In genomic region chr5:151424892-151425523, GRCh38 we compare ENCODE assay signal across 17 cellular contexts. TPM values are rescaled to one million over a fixed set of nuclear protein-coding genes. Genes with fewer than 3 reads are reported as not detected.
DNase-seq lines count a peak whose midpoint lies in the region; ATAC-seq and TF ChIP-seq lines count a peak whose summit lies in the region.
"Had no signal": no experiment of that assay in that cellular context is flagged by ENCODE, and none has a peak within 500 bp of the region (broad histone marks: within the 10 kb centered on the region; RNA-seq: fewer than 3 reads in every experiment).

No MANE protein-coding gene starts in this region.

- WGBS in endodermal cell (ENCODE audit: insufficient coverage in 1 of 2, insufficient read length in 1 of 2), 2 experiments: 52% methylated on average over 8 of the region's 8 CpGs; no CpG with 5 or more reads in 1 of the 2 experiments
- WGBS in iPS DF 6.9 (ENCODE audit: insufficient coverage, insufficient read length): no CpG with 5 or more reads among the region's 8 CpGs

- H3K4me3 Mint-ChIP-seq in endodermal cell: no peak overlapping the region
- no peak overlapping the region for H3K4me3 Mint-ChIP-seq in nephron progenitor cell
- no peak overlapping the region for H3K4me3 Mint-ChIP-seq in activated T-cell treated with anti-CD3 and anti-CD28 coated beads, Interleukin-2, amount 50 U/mL, for 72 hours
- H3K4me3 Mint-ChIP-seq: CD4-positive, alpha-beta T cell; HFFc6 had no signal

- H3K4me1 ChIP-seq in endodermal cell (ENCODE audit: control insufficient read depth, insufficient read depth, low read length) (peaks cover 5% of the 10 kb centered on the region), iPS DF 6.9 (ENCODE audit: control insufficient read depth, insufficient read depth, low read length) (no peaks in the 10 kb centered on the region)
- H3K4me1 ChIP-seq: BLaER1 treated with 17β-estradiol and CSF1 and Interleukin-3, amounts not matched to agents 10 nM and 100 nM had no signal

- H3K27ac ChIP-seq in endodermal cell (ENCODE audit: low read depth, low read length) (no peak overlapping the region), iPS DF 6.9 (ENCODE audit: low read length) (no peak overlapping the region)
- H3K27ac ChIP-seq: BLaER1 treated with 17β-estradiol and CSF1 and Interleukin-3, amounts not matched to agents 10 nM and 100 nM; GM23248 had no signal

- peaks cover 26% of the 10 kb centered on the region for H3K4me1 Mint-ChIP-seq in endodermal cell
- no peaks in the 10 kb centered on the region for H3K4me1 Mint-ChIP-seq in nephron progenitor cell
- no peaks in the 10 kb centered on the region for H3K4me1 Mint-ChIP-seq in activated T-cell treated with anti-CD3 and anti-CD28 coated beads, Interleukin-2, amount 50 U/mL, for 72 hours (ENCODE audit: low read depth)

- no peak for ATAC-seq in GM18511 (IDR thresholded peaks at IDR 0.05; ENCODE audit: unreplicated experiment)
- ATAC-seq in activated T-cell treated with anti-CD3 and anti-CD28 coated beads, Interleukin-2, amount 50 U/mL, for 72 hours (replicated peaks in 1 of 2): no peak
- ATAC-seq: GM12878 had no signal

- H3K27ac Mint-ChIP-seq in endodermal cell (no peak overlapping the region), nephron progenitor cell (no peak overlapping the region)
- H3K27ac Mint-ChIP-seq in activated T-cell treated with anti-CD3 and anti-CD28 coated beads, Interleukin-2, amount 50 U/mL, for 72 hours: no peak overlapping the region
- H3K27ac Mint-ChIP-seq: CD4-positive, alpha-beta T cell; HFFc6 had no signal

- no peaks in the 10 kb centered on the region for H3K36me3 ChIP-seq in H7 (replicated peaks; ENCODE audit: control insufficient read depth, insufficient read depth, low read length)
- no peaks in the 10 kb centered on the region for H3K36me3 ChIP-seq in endodermal cell (ENCODE audit: control insufficient read depth, insufficient read depth, low read length)
- no peaks in the 10 kb centered on the region for H3K36me3 ChIP-seq in iPS DF 6.9 (ENCODE audit: control insufficient read depth, insufficient read depth, low read length)
- H3K36me3 ChIP-seq: BLaER1 treated with 17β-estradiol and CSF1 and Interleukin-3, amounts not matched to agents 10 nM and 100 nM had no signal

- H3K4me3 ChIP-seq in H7 (ENCODE audit: insufficient read depth, low read depth, low read length): no peak overlapping the region
- H3K4me3 ChIP-seq in endodermal cell (ENCODE audit: low read length): no peak overlapping the region
- no peak overlapping the region for H3K4me3 ChIP-seq in iPS DF 6.9 (ENCODE audit: low read length)
- H3K4me3 ChIP-seq: BLaER1 treated with 17β-estradiol and CSF1 and Interleukin-3, amounts not matched to agents 10 nM and 100 nM; GM12878; GM23248 had no signal

- H3K27me3 ChIP-seq in H7 (ENCODE audit: control insufficient read depth, insufficient read depth, low read length) (no peaks in the 10 kb centered on the region), endodermal cell (ENCODE audit: control insufficient read depth, insufficient read depth, low read length, poor library complexity, severe bottlenecking) (no peaks in the 10 kb centered on the region), iPS DF 6.9 (ENCODE audit: control insufficient read depth, insufficient read depth, low read length) (no peaks in the 10 kb centered on the region)
- H3K27me3 ChIP-seq: BLaER1 treated with 17β-estradiol and CSF1 and Interleukin-3, amounts not matched to agents 10 nM and 100 nM had no signal

- H3K9me3 Mint-ChIP-seq in endodermal cell (peaks cover 9% of the 10 kb centered on the region), nephron progenitor cell (peaks cover 5% of the 10 kb centered on the region)
- no peaks in the 10 kb centered on the region for H3K9me3 Mint-ChIP-seq in activated T-cell treated with anti-CD3 and anti-CD28 coated beads, Interleukin-2, amount 50 U/mL, for 72 hours
- H3K9me3 Mint-ChIP-seq: CD4-positive, alpha-beta T cell; HFFc6 had no signal

- H3K36me3 Mint-ChIP-seq in endodermal cell (ENCODE audit: low read depth): peaks cover 4% of the 10 kb centered on the region
- no peaks in the 10 kb centered on the region for H3K36me3 Mint-ChIP-seq in nephron progenitor cell (ENCODE audit: low read depth)
- H3K36me3 Mint-ChIP-seq in activated T-cell treated with anti-CD3 and anti-CD28 coated beads, Interleukin-2, amount 50 U/mL, for 72 hours (ENCODE audit: insufficient read depth in 2 of 2): peaks cover 0 to 3% of the 10 kb centered on the region in 2 donors

- peaks cover 1% of the 10 kb centered on the region for H3K27me3 Mint-ChIP-seq in endodermal cell (ENCODE audit: insufficient read depth)
- peaks cover 26% of the 10 kb centered on the region for H3K27me3 Mint-ChIP-seq in nephron progenitor cell (ENCODE audit: low read depth, poor library complexity)
- peaks cover 18% of the 10 kb centered on the region for H3K27me3 Mint-ChIP-seq in activated T-cell treated with anti-CD3 and anti-CD28 coated beads, Interleukin-2, amount 50 U/mL, for 72 hours (ENCODE audit: low read depth)

- no peak overlapping the region for H3K9ac ChIP-seq in endodermal cell (ENCODE audit: extremely low read depth, low read length, poor library complexity, severe bottlenecking)
- H3K9ac ChIP-seq: BLaER1 treated with 17β-estradiol and CSF1 and Interleukin-3, amounts not matched to agents 10 nM and 100 nM; GM23248 had no signal

- peaks cover 4% of the 10 kb centered on the region for H3K9me3 ChIP-seq in endodermal cell (ENCODE audit: control insufficient read depth, low read length)
- H3K9me3 ChIP-seq in iPS DF 6.9 (ENCODE audit: control insufficient read depth, insufficient read depth, low read length): no peaks in the 10 kb centered on the region

- no peak for TF ChIP-seq CTCF in endodermal cell (conservative IDR thresholded peaks at IDR 0.05)
- no peak for TF ChIP-seq CTCF in nephron progenitor cell (IDR thresholded peaks at IDR 0.05)

- DNase-seq in H7 (peak; percentile 84), endodermal cell (peak; percentile 90), iPS DF 6.9 (ENCODE audit: low read depth, low spot score) (peak; percentile 29), nephron progenitor cell (peak; percentile 10), NK-92 (lab: John Stamatoyannopoulos, UW; ENCODE audit: unreplicated experiment) (no peak), NCI-H187 (lab: John Stamatoyannopoulos, UW) (no peak)
- DNase-seq in activated T-cell treated with anti-CD3 and anti-CD28 coated beads, Interleukin-2, amount 50 U/mL, for 72 hours: no peak
- DNase-seq: ACHN; Calu3; CD4-positive, alpha-beta T cell; DMS 273 treated with DMSO at 0.1 percent for 48 hours; GM23248; HCEC 1CT; HFFc6 had no signal

RNA-seq across cellular contexts. Expression of gene SLC36A1, which starts 22.4 kb away (rescaled TPM):
- 6.7 and 7.1 TPM in 2 replicates for total RNA-seq in H7 (2014; rRNA removed; shearing (Covaris generic))
- 10 to 100 TPM; 15.4 to 33.3 TPM for total RNA-seq in endodermal cell
- 10.9 TPM for polyA plus RNA-seq in endodermal cell (2013, experiment 1 of 2)
- 8.0 TPM for polyA plus RNA-seq in endodermal cell (2013, experiment 2 of 2)
- 1 to 10 TPM; 3.4 to 5.8 TPM for total RNA-seq in activated T-cell treated with anti-CD3 and anti-CD28 coated beads, Interleukin-2, amount 50 U/mL, for 72 hours

Comparison
In these comparisons a context has a peak if more than half of its experiments do, and no peak if none do; other contexts are left out.
1. DNase-seq: peak in H7 (single experiment), endodermal cell (single experiment), iPS DF 6.9 (single experiment) and nephron progenitor cell (single experiment); none in NK-92 (single experiment), NCI-H187 (0 of 2) and activated T-cell treated with anti-CD3 and anti-CD28 coated beads, Interleukin-2, amount 50 U/mL, for 72 hours (0 of 2).